1 cellular context compared by ENCODE assay signal in the genomic region with DNA sequence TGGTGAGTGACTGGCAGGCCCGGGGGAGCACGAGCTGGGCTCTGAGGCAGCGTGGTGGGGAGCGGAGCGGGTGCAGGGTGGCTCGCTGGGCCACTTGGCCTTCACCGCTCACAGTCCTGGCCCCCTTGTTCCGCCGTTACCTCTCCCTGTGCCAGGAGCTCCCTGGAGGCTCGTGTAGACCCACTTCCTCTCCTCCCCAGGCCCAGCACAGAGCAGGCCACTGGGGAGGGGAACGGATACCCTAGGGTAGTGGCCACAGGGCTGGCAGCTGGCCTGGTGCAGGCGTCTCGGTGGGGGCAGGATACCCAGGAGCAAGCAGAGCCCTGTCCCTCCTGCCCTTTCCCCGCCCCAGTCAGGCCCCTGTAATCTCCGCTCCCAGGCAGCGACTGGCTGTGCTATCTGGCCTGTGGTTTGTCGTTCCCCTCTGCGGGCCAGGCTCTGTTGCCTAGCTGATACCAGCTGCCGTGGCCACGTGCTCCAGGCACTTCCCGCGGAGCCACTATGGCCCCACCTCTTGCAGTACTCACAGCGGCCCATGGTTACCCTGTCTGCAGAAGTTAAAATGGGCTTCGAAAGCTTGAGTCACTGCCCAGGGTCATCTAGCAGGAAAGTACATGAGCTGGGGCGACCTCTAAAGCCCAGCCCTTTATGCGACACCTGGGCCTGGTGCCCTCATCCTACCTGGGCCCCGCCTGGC.
TF ChIP-seq lines count a peak whose summit lies in the region.

No MANE protein-coding gene starts in this region.

TF ChIP-seq in HEK293, 187 proteins besides CTCF, POLR2A, EP300 and RAD21 (continued from another document):
- peak; percentile 23; the same call in 1 of the 2 replicates for TF ChIP-seq ZIC2 (tag by site-specific recombination; IDR thresholded peaks at IDR 0.05)
- TF ChIP-seq, protein P1, sequence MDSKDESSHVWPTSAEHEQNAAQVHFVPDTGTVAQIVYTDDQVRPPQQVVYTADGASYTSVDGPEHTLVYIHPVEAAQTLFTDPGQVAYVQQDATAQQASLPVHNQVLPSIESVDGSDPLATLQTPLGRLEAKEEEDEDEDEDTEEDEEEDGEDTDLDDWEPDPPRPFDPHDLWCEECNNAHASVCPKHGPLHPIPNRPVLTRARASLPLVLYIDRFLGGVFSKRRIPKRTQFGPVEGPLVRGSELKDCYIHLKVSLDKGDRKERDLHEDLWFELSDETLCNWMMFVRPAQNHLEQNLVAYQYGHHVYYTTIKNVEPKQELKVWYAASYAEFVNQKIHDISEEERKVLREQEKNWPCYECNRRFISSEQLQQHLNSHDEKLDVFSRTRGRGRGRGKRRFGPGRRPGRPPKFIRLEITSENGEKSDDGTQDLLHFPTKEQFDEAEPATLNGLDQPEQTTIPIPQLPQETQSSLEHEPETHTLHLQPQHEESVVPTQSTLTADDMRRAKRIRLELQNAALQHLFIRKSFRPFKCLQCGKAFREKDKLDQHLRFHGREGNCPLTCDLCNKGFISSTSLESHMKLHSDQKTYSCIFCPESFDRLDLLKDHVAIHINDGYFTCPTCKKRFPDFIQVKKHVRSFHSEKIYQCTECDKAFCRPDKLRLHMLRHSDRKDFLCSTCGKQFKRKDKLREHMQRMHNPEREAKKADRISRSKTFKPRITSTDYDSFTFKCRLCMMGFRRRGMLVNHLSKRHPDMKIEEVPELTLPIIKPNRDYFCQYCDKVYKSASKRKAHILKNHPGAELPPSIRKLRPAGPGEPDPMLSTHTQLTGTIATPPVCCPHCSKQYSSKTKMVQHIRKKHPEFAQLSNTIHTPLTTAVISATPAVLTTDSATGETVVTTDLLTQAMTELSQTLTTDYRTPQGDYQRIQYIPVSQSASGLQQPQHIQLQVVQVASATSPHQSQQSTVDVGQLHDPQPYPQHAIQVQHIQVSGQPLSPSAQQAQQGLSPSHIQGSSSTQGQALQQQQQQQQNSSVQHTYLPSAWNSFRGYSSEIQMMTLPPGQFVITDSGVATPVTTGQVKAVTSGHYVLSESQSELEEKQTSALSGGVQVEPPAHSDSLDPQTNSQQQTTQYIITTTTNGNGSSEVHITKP (tag by site-specific recombination; IDR thresholded peaks at IDR 0.05) = 0 out of 2 replicates have a peak, but pooled peaks have one; percentile 26
